ENCODE assay signal across 12 cellular contexts in genomic region chr12:7093892-7094291, GRCh38. TPM values are rescaled to one million over a fixed set of nuclear protein-coding genes. Genes with fewer than 3 reads are reported as not detected.
DNase-seq lines count a peak whose midpoint lies in the region; ATAC-seq and TF ChIP-seq lines count a peak whose summit lies in the region.
"Had no signal": no experiment of that assay in that cellular context is flagged by ENCODE, and none has a peak within 500 bp of the region (broad histone marks: within the 10 kb centered on the region; RNA-seq: fewer than 3 reads in every experiment).

No MANE protein-coding gene starts in this region.

- ATAC-seq in GM21447 (IDR thresholded peaks at IDR 0.05; ENCODE audit: unreplicated experiment) = no peak
- ATAC-seq: activated CD8-positive, alpha-beta T cell treated with anti-CD3 and anti-CD28 coated beads, Interleukin-2, amount 10 ng/mL, durations not matched to agents 7 days and 5 days; heart left ventricle; T-helper 17 cell had no signal

- no peak for TF ChIP-seq CTCF in fibroblast of villous mesenchyme (IDR thresholded peaks at IDR 0.05; ENCODE audit: insufficient read depth, low read depth, low read length)

- H3K4me3 ChIP-seq in fibroblast of villous mesenchyme (ENCODE audit: low read depth, low read length) = no peak overlapping the region
- H3K4me3 ChIP-seq: BLaER1 treated with 17β-estradiol and CSF1 and Interleukin-3, amounts not matched to agents 10 nM and 100 nM; heart left ventricle had no signal

- peak; percentile 38 for DNase-seq in GM04503 (ENCODE audit: low read depth)
- DNase-seq in fibroblast of villous mesenchyme (ENCODE audit: low read depth) = peak; percentile 50
- no peak for DNase-seq in NCI-H128 (lab: John Stamatoyannopoulos, UW; ENCODE audit: unreplicated experiment)
- DNase-seq: activated CD8-positive, alpha-beta T cell treated with anti-CD3 and anti-CD28 coated beads, Interleukin-2, amount 10 ng/mL, durations not matched to agents 7 days and 5 days; HCEC 1CT; heart left ventricle; NCI-H2107; substantia nigra; T-helper 17 cell had no signal

RNA-seq across cellular contexts. Expression of gene C1R, which starts 1.6 kb away (rescaled TPM):
- total RNA-seq in fibroblast of villous mesenchyme = 83.4 and 84.2 TPM in 2 replicates

RNA-seq across cellular contexts. Expression of gene C1RL, which starts 15.1 kb away (rescaled TPM):
- 30.2 and 34.5 TPM in 2 replicates for total RNA-seq in fibroblast of villous mesenchyme

RNA-seq across cellular contexts. Expression of gene C1S, which starts 33.4 kb away (rescaled TPM):
- 127 and 146 TPM in 2 replicates for total RNA-seq in fibroblast of villous mesenchyme

RNA-seq across cellular contexts. Expression of gene RBP5, which starts 34.8 kb away (rescaled TPM):
- total RNA-seq in fibroblast of villous mesenchyme = not detected in 2 replicates
- total RNA-seq: lung microvascular endothelial cell, T-helper 17 cell had no signal

RNA-seq across cellular contexts. Expression of gene CLSTN3, which starts 36.3 kb away (rescaled TPM):
- 11.3 and 19.0 TPM in 2 replicates for total RNA-seq in fibroblast of villous mesenchyme
